Comparison of ENCODE assay signal across 8 cellular contexts in the genomic region with DNA sequence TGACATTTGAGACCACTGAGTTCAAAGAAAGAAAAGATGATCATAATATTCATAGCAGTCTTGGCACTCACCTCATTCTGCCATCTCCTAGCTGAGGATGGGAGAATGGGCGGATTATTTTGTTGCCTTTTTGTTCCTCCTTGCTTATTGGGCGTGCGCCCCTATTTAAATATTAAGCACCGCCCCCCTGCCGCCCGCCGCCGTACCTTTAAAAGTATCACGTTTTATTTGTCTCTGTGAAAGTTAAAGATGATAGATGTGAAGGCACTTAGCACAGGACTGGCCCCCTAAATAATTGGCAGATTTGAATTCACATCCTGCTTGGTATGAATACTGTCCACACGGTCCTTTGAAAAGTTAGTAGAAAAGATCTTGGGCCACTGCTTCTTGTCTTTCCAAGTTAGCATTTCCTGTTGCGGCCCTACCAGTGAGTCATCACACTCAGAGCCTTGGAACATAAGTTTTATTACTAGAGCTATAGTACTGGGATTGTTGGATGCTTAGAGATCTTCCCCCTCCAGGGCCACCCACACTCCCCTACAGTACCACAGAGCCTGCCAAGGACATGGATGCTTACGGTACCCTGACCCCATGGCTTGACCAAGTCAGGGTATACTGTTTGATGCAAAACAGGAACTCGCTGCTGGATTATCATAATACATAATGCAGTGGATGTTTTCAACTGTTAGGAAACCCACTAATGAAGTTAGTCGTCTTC. TPM values are rescaled to one million over a fixed set of nuclear protein-coding genes. Genes with fewer than 3 reads are reported as not detected.
DNase-seq lines count a peak whose midpoint lies in the region; ATAC-seq, FAIRE-seq and TF ChIP-seq lines count a peak whose summit lies in the region.
"Not testable (repeated sequence)": the region's sequence is repeated elsewhere in the genome, so short reads cannot be mapped to it uniquely, and the experiment has no call there.

No MANE protein-coding gene starts in this region.

- H3K4me1 Mint-ChIP-seq in osteocyte (ENCODE audit: unreplicated experiment): peaks cover 44% of the 10 kb centered on the region

- ATAC-seq in HCT116: peak; percentile 24

- H3K4me2 ChIP-seq in HCT116 (ENCODE audit: low read length): peak overlapping the region; percentile 35

- not testable (repeated sequence) for TF ChIP-seq EP300 in suprapubic skin (IDR thresholded peaks at IDR 0.05)

- H3K4me1 ChIP-seq in HCT116 (ENCODE audit: control insufficient read depth in 1 of 2, insufficient read depth in 2 of 2, low read length in 2 of 2): peaks cover 0 to 12% of the 10 kb centered on the region in 2 experiments; a peak in 2 of 4 replicates
- not testable (repeated sequence) for H3K4me1 ChIP-seq in kidney (ENCODE audit: control insufficient read depth in 1 of 2, insufficient read depth in 1 of 2, low read depth in 1 of 2, low read length in 2 of 2)
- H3K4me1 ChIP-seq in suprapubic skin: peaks cover 24% of the 10 kb centered on the region

- peaks cover 65% of the 10 kb centered on the region for H3K36me3 Mint-ChIP-seq in osteocyte (ENCODE audit: unreplicated experiment)

- TF ChIP-seq RAD21 in HCT116 (IDR thresholded peaks at IDR 0.05; ENCODE audit: low read depth): not testable (repeated sequence)

- intact Hi-C loops in HCT116 (cut with micrococcal nuclease): loop anchor here (10.0 kb wide), 1 partner anchor 51 kb away; a partner anchor contains a TSS
- intact Hi-C loops in kidney (cut with DNase I): not testable (repeated sequence)

- H3K79me2 ChIP-seq in HCT116 (ENCODE audit: insufficient read depth, low read length): peaks cover 16% of the 10 kb centered on the region; the same call in 1 of the 2 replicates

- H3K27me3 ChIP-seq in HCT116 (ENCODE audit: insufficient read depth, low read length); bronchial epithelial cell (ENCODE audit: control insufficient read depth, insufficient read depth, low read length); suprapubic skin: not testable (repeated sequence)

- TF ChIP-seq POLR2A in HCT116 (IDR thresholded peaks at IDR 0.05; ENCODE audit: borderline replicate concordance, extremely low read depth, insufficient read depth, insufficient read length); suprapubic skin (IDR thresholded peaks at IDR 0.05): not testable (repeated sequence)

- H3K4me3 ChIP-seq in AG10803 (ENCODE audit: low read length); HCT116 (replicated peaks in 1 of 2; ENCODE audit: low read depth in 1 of 2, low read length in 2 of 2); bronchial epithelial cell (ENCODE audit: low read depth, low read length); fibroblast of the aortic adventitia (ENCODE audit: low read depth, low read length); kidney (ENCODE audit: low read length in 2 of 2); suprapubic skin: not testable (repeated sequence)

- not testable (repeated sequence) for H4K20me1 ChIP-seq in HCT116 (ENCODE audit: insufficient read depth)

- not testable (repeated sequence) for TF ChIP-seq CTCF in AG10803 (conservative IDR thresholded peaks at IDR 0.05; ENCODE audit: low read length); HCT116 (IDR thresholded peaks at IDR 0.05 in 2 of 3, conservative IDR thresholded peaks at IDR 0.05 in 1 of 3; ENCODE audit: borderline replicate concordance in 1 of 3, insufficient read depth in 1 of 3, low read depth in 2 of 3, low read length in 2 of 3); bronchial epithelial cell (IDR thresholded peaks at IDR 0.05; ENCODE audit: insufficient read depth, low read length, severe bottlenecking); fibroblast of the aortic adventitia (IDR thresholded peaks at IDR 0.05; ENCODE audit: insufficient read depth, low read length); kidney (IDR thresholded peaks at IDR 0.05; ENCODE audit: borderline replicate concordance, extremely low read depth, insufficient read depth); osteocyte (IDR thresholded peaks at IDR 0.05); suprapubic skin (IDR thresholded peaks at IDR 0.05)

- H3K9me2 ChIP-seq in HCT116 (ENCODE audit: insufficient read depth): not testable (repeated sequence)

- not testable (repeated sequence) for H3K9me3 ChIP-seq in HCT116 (ENCODE audit: control insufficient read depth in 1 of 2, insufficient read depth in 1 of 2, low read depth in 1 of 2, low read length in 2 of 2); kidney (ENCODE audit: control insufficient read depth in 1 of 2, low read length in 2 of 2); suprapubic skin

- not testable (repeated sequence) for BruUV-seq in HCT116 (replicated peaks; lab: Mats Ljungman, UMichigan)

- peak overlapping the region; percentile 16; the same call in 1 of the 2 replicates for H3K27ac ChIP-seq in HCT116 (ENCODE audit: low read depth, low read length)
- not testable (repeated sequence) for H3K27ac ChIP-seq in kidney (ENCODE audit: low read depth in 2 of 2, low read length in 2 of 2)
- peak overlapping the region; percentile 0 for H3K27ac ChIP-seq in suprapubic skin

- RAD21 ChIA-PET in HCT116 (lab: Charles Lee; ENCODE audit: low non-redundant PET in 1 of 2, low total read pairs in 2 of 2, uncharacterized antibody in 2 of 2, unreplicated experiment in 2 of 2): not testable (repeated sequence)

- FAIRE-seq in bronchial epithelial cell (lab: Jason Lieb, UNC); kidney (lab: Jason Lieb, UNC): not testable (repeated sequence)

- not testable (repeated sequence) for H3K4me3 Mint-ChIP-seq in osteocyte (ENCODE audit: unreplicated experiment)

- peaks cover 14% of the 10 kb centered on the region in 2 experiments for H3K36me3 ChIP-seq in HCT116 (ENCODE audit: control insufficient read depth in 1 of 2, insufficient read depth in 2 of 2, low read length in 2 of 2)
- peaks cover 22% of the 10 kb centered on the region for H3K36me3 ChIP-seq in bronchial epithelial cell (ENCODE audit: control insufficient read depth, insufficient read depth, low read length)
- peaks cover 20 to 26% of the 10 kb centered on the region in 2 donors for H3K36me3 ChIP-seq in kidney (ENCODE audit: control insufficient read depth in 1 of 2, insufficient read depth in 2 of 2, low read length in 2 of 2)
- peaks cover 60% of the 10 kb centered on the region for H3K36me3 ChIP-seq in suprapubic skin

- not testable (repeated sequence) for H3K27me3 Mint-ChIP-seq in osteocyte (ENCODE audit: unreplicated experiment)

- H3K9me3 Mint-ChIP-seq in osteocyte (ENCODE audit: unreplicated experiment): not testable (repeated sequence)

- 84% methylated on average over 14 of the region's 14 CpGs for WGBS in suprapubic skin

- H3K27ac Mint-ChIP-seq in osteocyte (ENCODE audit: unreplicated experiment): peak overlapping the region; percentile 83

- not testable (repeated sequence) for H3K9ac ChIP-seq in HCT116 (ENCODE audit: low read length); kidney (ENCODE audit: low read length in 2 of 2)

- CTCF ChIA-PET in HCT116 (lab: Charles Lee): not testable (repeated sequence)

- H2AFZ ChIP-seq in HCT116 (ENCODE audit: low read depth, low read length, poor library complexity, severe bottlenecking): not testable (repeated sequence)

- POLR2A ChIA-PET in HCT116 (lab: Charles Lee): not testable (repeated sequence)

- peak; percentile 54 for DNase-seq in AG10803 (ENCODE audit: low read depth)
- not testable (repeated sequence) for DNase-seq in HCT116 (ENCODE audit: low read depth, low spot score)
- DNase-seq in SW480 (ENCODE audit: low spot score): peak; percentile 20
- DNase-seq in bronchial epithelial cell (ENCODE audit: low read depth): peak; percentile 10
- DNase-seq in fibroblast of the aortic adventitia (ENCODE audit: low read depth): peak; percentile 62
- DNase-seq in kidney: peak; percentile 75
- peak; percentile 76 for DNase-seq in osteocyte (ENCODE audit: extremely low spot score, unreplicated experiment)
- peak in 1 of 2 donors; percentile 50 for DNase-seq in suprapubic skin (ENCODE audit: low spot score in 2 of 2)

TF ChIP-seq in HCT116, 20 proteins besides CTCF, POLR2A, EP300 and RAD21:
- peak; percentile 31; the same call in 1 of the 2 replicates for TF ChIP-seq POLR2AphosphoS5 (IDR thresholded peaks at IDR 0.05; ENCODE audit: low read depth, low read length)
TF ChIP-seq in HCT116: peak in this region for 1; not testable (repeated sequence) for 19.

RNA-seq across cellular contexts. Expression of a gene that starts 30.5 kb away (rescaled TPM):
- 34.4 TPM for total RNA-seq in HCT116 (2021; ENCODE audit: unreplicated experiment)
- 40.0 and 43.9 TPM in 2 replicates for polyA plus RNA-seq in HCT116 (2012)
- total RNA-seq in bronchial epithelial cell: 27.6 and 42.0 TPM in 2 replicates
- 21.6 and 109 TPM in 2 replicates for total RNA-seq in fibroblast of the aortic adventitia (ENCODE audit: low replicate concordance)
- 27.7 TPM for total RNA-seq in kidney
- 55.2 TPM for polyA plus RNA-seq in kidney (ENCODE audit: insufficient read depth, low read depth, low replicate concordance)
- 54.9 and 56.4 TPM in 2 replicates for total RNA-seq in osteocyte
- total RNA-seq in suprapubic skin: 10 to 100 TPM; 41.0 to 59.1 (median 50.1) TPM

RNA-seq across cellular contexts. Expression of a gene that starts 50.6 kb away (rescaled TPM):
- 94.3 TPM for total RNA-seq in HCT116 (2021; ENCODE audit: unreplicated experiment)
- 59.8 and 65.3 TPM in 2 replicates for polyA plus RNA-seq in HCT116 (2012)
- total RNA-seq in bronchial epithelial cell: 71.9 and 75.1 TPM in 2 replicates
- total RNA-seq in fibroblast of the aortic adventitia (ENCODE audit: low replicate concordance): 59.4 and 61.0 TPM in 2 replicates
- 113 TPM for total RNA-seq in kidney
- polyA plus RNA-seq in kidney (ENCODE audit: insufficient read depth, low read depth, low replicate concordance): 56.5 TPM
- 107 and 109 TPM in 2 replicates for total RNA-seq in osteocyte
- total RNA-seq in suprapubic skin: 10 to 100 TPM; 37.8 to 81.0 (median 62.4) TPM
